ENCODE assay signal across 19 cellular contexts in genomic region chr18:52700757-52701156, GRCh38.
DNase-seq lines count a peak whose midpoint lies in the region; ATAC-seq, FAIRE-seq and TF ChIP-seq lines count a peak whose summit lies in the region.
"Had no signal": no experiment of that assay in that cellular context is flagged by ENCODE, and none has a peak within 500 bp of the region (broad histone marks: within the 10 kb centered on the region; RNA-seq: fewer than 3 reads in every experiment).

No MANE protein-coding gene starts in this region.

- H3K27ac ChIP-seq in hepatocyte: peak overlapping the region; percentile 51
- H3K27ac ChIP-seq in pancreas: peak overlapping the region in 2 of 4 donors; percentile 50 to 76
- H3K27ac ChIP-seq: BLaER1, KMS-11 had no signal

- no peak overlapping the region for H2AFZ ChIP-seq in hepatocyte

- no peaks in the 10 kb centered on the region for H3K9me2 ChIP-seq in hepatocyte (replicated peaks; ENCODE audit: insufficient read depth)

- no peaks in the 10 kb centered on the region for H4K20me1 ChIP-seq in hepatocyte (ENCODE audit: insufficient read depth, poor library complexity, severe bottlenecking)
- H4K20me1 ChIP-seq: BLaER1 had no signal

- DNase-seq in DMS53 treated with DMSO at 0.1 percent for 48 hours (lab: John Stamatoyannopoulos, UW; ENCODE audit: unreplicated experiment) (peak; percentile 90), hepatocyte (ENCODE audit: low spot score) (peak; percentile 43), pancreas (peak in 1 of 6 donors; percentile 14), activated T-cell treated with anti-CD3 and anti-CD28 coated beads for 4 hours (no peak), NCI-H1105 treated with DMSO at 0.1 percent for 48 hours (lab: John Stamatoyannopoulos, UW) (no peak), EL (no peak)
- DNase-seq: CD4-positive, alpha-beta memory T cell; DMS153; DND-41; GOT3; H7; HFFc6 had no signal

- WGBS in hepatocyte (ENCODE audit: low lambda C conversion rate, missing lambda C conversion rate): 60% methylated on average over 3 of the region's 3 CpGs
- 11 to 13% methylated on average over 3 of the region's 3 CpGs for WGBS in pancreas, 2 donors

- H3K9me3 ChIP-seq in hepatocyte (ENCODE audit: low read depth) (no peaks in the 10 kb centered on the region), pancreas (no peaks in the 10 kb centered on the region)
- H3K9me3 ChIP-seq: BLaER1 had no signal

- ATAC-seq in SK-N-SH treated with all-trans-retinoic acid at 6 μM for 48 hours: no peak
- peak; percentile 89 to 96 (median 91) for ATAC-seq in pancreas
- ATAC-seq in HG03097 (IDR thresholded peaks at IDR 0.05; ENCODE audit: low FRiP score, unreplicated experiment): no peak
- ATAC-seq: HCT116 had no signal

- H3K27me3 ChIP-seq in hepatocyte: no peaks in the 10 kb centered on the region
- no peaks in the 10 kb centered on the region for H3K27me3 ChIP-seq in pancreas
- H3K27me3 ChIP-seq: BLaER1 had no signal

- TF ChIP-seq CTCF in hepatocyte (IDR thresholded peaks at IDR 0.05; ENCODE audit: poor library complexity): no peak
- TF ChIP-seq CTCF in pancreas (IDR thresholded peaks at IDR 0.05): no peak

- intact Hi-C loops in pancreas (cut with DNase I): no loop called here

- no peak for FAIRE-seq in pancreas (lab: Jason Lieb, UNC)
- FAIRE-seq: G401.6, GM12891 had no signal

- H3K4me2 ChIP-seq in hepatocyte: peak overlapping the region; percentile 45
- H3K4me2 ChIP-seq: BLaER1, KMS-11 had no signal

- H3K4me3 ChIP-seq in hepatocyte (no peak overlapping the region), pancreas (no peak overlapping the region)
- H3K4me3 ChIP-seq: BLaER1 had no signal

- no peaks in the 10 kb centered on the region for H3K79me2 ChIP-seq in hepatocyte

- no peaks in the 10 kb centered on the region for H3K4me1 ChIP-seq in hepatocyte (ENCODE audit: insufficient read depth)
- peaks cover 3 to 22% (median 3%) of the 10 kb centered on the region in 3 donors for H3K4me1 ChIP-seq in pancreas
- H3K4me1 ChIP-seq: BLaER1 had no signal

- H3K36me3 ChIP-seq in hepatocyte (replicated peaks; ENCODE audit: insufficient read depth, low read depth) (no peaks in the 10 kb centered on the region), pancreas (no peaks in the 10 kb centered on the region)
- H3K36me3 ChIP-seq: BLaER1 had no signal

TF ChIP-seq in SK-N-SH treated with all-trans-retinoic acid at 6 μM for 48 hours, 23 proteins besides CTCF, POLR2A, EP300 and RAD21:
- TF ChIP-seq TCF4 (CRISPR knock-in tag; IDR thresholded peaks at IDR 0.05; ENCODE audit: borderline replicate concordance): peak; percentile 67; the same call in 1 of the 2 replicates
- TF ChIP-seq ZFP3 (CRISPR knock-in tag; IDR thresholded peaks at IDR 0.05): no peak

Comparison
In these comparisons a context has a peak if more than half of its experiments do, and no peak if none do; other contexts are left out.
1. DNase-seq: peak in DMS53 treated with DMSO at 0.1 percent for 48 hours (single experiment) and hepatocyte (single experiment); none in activated T-cell treated with anti-CD3 and anti-CD28 coated beads for 4 hours (single experiment), NCI-H1105 treated with DMSO at 0.1 percent for 48 hours (single experiment) and EL (single experiment).
2. ATAC-seq: peak in pancreas (4 of 4); none in SK-N-SH treated with all-trans-retinoic acid at 6 μM for 48 hours (single experiment) and HG03097 (single experiment).